36 cellular contexts compared by ENCODE assay signal in the genomic region with DNA sequence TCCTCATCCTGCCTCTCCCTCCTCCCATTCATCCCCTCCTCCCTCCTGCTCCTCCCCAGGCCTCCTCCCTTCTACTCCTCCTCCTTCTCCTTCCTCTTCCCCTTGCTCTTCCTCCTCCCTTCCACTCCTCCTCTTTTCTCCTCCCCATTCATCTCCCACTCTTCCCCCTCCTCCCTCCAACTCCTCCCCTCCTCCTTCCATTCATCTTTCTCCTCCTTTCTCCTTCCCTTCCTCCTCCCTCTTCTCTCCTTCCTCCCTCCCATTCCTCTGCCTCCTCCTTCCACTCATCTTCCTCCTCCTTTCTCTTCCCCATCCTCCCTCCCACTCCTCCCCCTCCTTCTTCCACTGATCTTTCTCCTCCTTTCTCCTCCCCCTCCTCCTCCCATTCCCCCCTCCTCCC. TPM values are rescaled to one million over a fixed set of nuclear protein-coding genes. Genes with fewer than 3 reads are reported as not detected.
"Had no signal": no experiment of that assay in that cellular context is flagged by ENCODE, and none has a peak within 500 bp of the region (broad histone marks: within the 10 kb centered on the region; RNA-seq: fewer than 3 reads in every experiment).

No MANE protein-coding gene starts in this region.

- H3K9me3 ChIP-seq: neutrophil had no signal

- H3K79me2 ChIP-seq: parathyroid adenoma had no signal

- H2AFZ ChIP-seq: parathyroid adenoma had no signal

- H3K4me1 ChIP-seq: esophagus muscularis mucosa, foreskin keratinocyte, gastroesophageal sphincter, heart right ventricle, left lung, parathyroid adenoma, suprapubic skin, transverse colon, upper lobe of right lung, uterus had no signal

- H3K4me3 ChIP-seq: coronary artery, esophagus muscularis mucosa, gastroesophageal sphincter, heart right ventricle, left lung, mucosa of descending colon, smooth muscle cell, suprapubic skin, transverse colon, upper lobe of right lung, uterus had no signal

- H3K27ac ChIP-seq: coronary artery, esophagus muscularis mucosa, foreskin keratinocyte, gastroesophageal sphincter, heart right ventricle, left lung, neutrophil, parathyroid adenoma, suprapubic skin, transverse colon, upper lobe of right lung, uterus had no signal

- H3K4me1 Mint-ChIP-seq: mesothelial cell of epicardium; naive B cell; neural crest cell; stimulated activated naive CD8-positive, alpha-beta T cell treated with anti-CD3 and anti-CD28 coated beads, Interleukin-15, amount 100 ng/mL, for 72 hours had no signal

- H3K27ac Mint-ChIP-seq: mesothelial cell of epicardium; naive B cell; natural killer cell treated with Interleukin-12 subunit alpha and Interleukin-12 subunit beta and Interleukin-15 and Interleukin-18, amount 100 ng/mL, for 72 hours; progenitor cell of endocrine pancreas; stimulated activated naive CD8-positive, alpha-beta T cell treated with anti-CD3 and anti-CD28 coated beads, Interleukin-15, amount 100 ng/mL, for 72 hours had no signal

- H3K27me3 ChIP-seq: foreskin keratinocyte, uterus had no signal

- ATAC-seq: foreskin keratinocyte; gastroesophageal sphincter; heart right ventricle; left cardiac atrium; left lung; mucosa of descending colon; natural killer cell treated with Interleukin-12 subunit alpha and Interleukin-12 subunit beta and Interleukin-15 and Interleukin-18, amount 100 ng/mL, for 72 hours; sciatic nerve; stimulated activated naive CD8-positive, alpha-beta T cell treated with anti-CD3 and anti-CD28 coated beads, Interleukin-15, amount 100 ng/mL, for 72 hours; upper lobe of right lung had no signal

- H3K4me2 ChIP-seq: smooth muscle cell had no signal

- DNase-seq: dermis blood vessel endothelial cell; effector memory CD4-positive, alpha-beta T cell; foreskin keratinocyte; heart right ventricle; hippocampal formation; left cardiac atrium; left lung; mesenchymal stem cell; mucosa of descending colon; naive B cell; stimulated activated CD4-positive, alpha-beta T cell treated with anti-CD3 and anti-CD28 coated beads, Interleukin-12 subunit alpha, Interleukin-12 subunit beta, amount 100 ng/mL, for 4 hours; stimulated activated CD4-positive, alpha-beta T cell treated with anti-CD3 and anti-CD28 coated beads, Interleukin-1b, Interleukin-23, amount 100 ng/mL, for 48 hours; stimulated activated CD4-positive, alpha-beta T cell treated with anti-CD3 and anti-CD28 coated beads, Interleukin-4, amount 100 ng/mL, for 1 hour; stimulated activated CD8-positive, alpha-beta memory T cell treated with anti-CD3 and anti-CD28 coated beads, Interleukin-4, amount 100 ng/mL, for 48 hours; stimulated activated naive CD4-positive, alpha-beta T cell; stimulated activated naive CD8-positive, alpha-beta T cell treated with anti-CD3 and anti-CD28 coated beads, Interleukin-15, amount 100 ng/mL, for 72 hours; transverse colon; upper lobe of right lung; uterus had no signal

- H3K36me3 Mint-ChIP-seq: mesothelial cell of epicardium had no signal

- H3K36me3 ChIP-seq: esophagus muscularis mucosa, gastroesophageal sphincter, heart right ventricle, left lung, neutrophil, suprapubic skin, transverse colon, upper lobe of right lung, uterus had no signal

- H3K4me3 Mint-ChIP-seq: mesothelial cell of epicardium; naive B cell; natural killer cell treated with Interleukin-12 subunit alpha and Interleukin-12 subunit beta and Interleukin-15 and Interleukin-18, amount 100 ng/mL, for 72 hours; neural crest cell; stimulated activated naive CD8-positive, alpha-beta T cell treated with anti-CD3 and anti-CD28 coated beads, Interleukin-15, amount 100 ng/mL, for 72 hours had no signal

RNA-seq across cellular contexts. Expression of gene NCAN, which starts 27.9 kb away (rescaled TPM):
- total RNA-seq: dermis blood vessel endothelial cell; endothelial cell of umbilical vein; epithelial cell of proximal tubule; foreskin keratinocyte; heart right ventricle; left cardiac atrium; left lung; lower leg skin; lung microvascular endothelial cell; natural killer cell treated with Interleukin-12 subunit alpha and Interleukin-12 subunit beta and Interleukin-15 and Interleukin-18, amount 100 ng/mL, for 72 hours; omental fat pad; sciatic nerve; smooth muscle cell; suprapubic skin; upper lobe of right lung had no signal

RNA-seq across cellular contexts. Expression of gene TM6SF2, which starts 33.4 kb away (rescaled TPM):
- total RNA-seq: dermis blood vessel endothelial cell, endothelial cell of umbilical vein, epithelial cell of proximal tubule, foreskin keratinocyte, gastroesophageal sphincter, lung microvascular endothelial cell had no signal
